13 cellular contexts compared by ENCODE assay signal in the genomic region with DNA sequence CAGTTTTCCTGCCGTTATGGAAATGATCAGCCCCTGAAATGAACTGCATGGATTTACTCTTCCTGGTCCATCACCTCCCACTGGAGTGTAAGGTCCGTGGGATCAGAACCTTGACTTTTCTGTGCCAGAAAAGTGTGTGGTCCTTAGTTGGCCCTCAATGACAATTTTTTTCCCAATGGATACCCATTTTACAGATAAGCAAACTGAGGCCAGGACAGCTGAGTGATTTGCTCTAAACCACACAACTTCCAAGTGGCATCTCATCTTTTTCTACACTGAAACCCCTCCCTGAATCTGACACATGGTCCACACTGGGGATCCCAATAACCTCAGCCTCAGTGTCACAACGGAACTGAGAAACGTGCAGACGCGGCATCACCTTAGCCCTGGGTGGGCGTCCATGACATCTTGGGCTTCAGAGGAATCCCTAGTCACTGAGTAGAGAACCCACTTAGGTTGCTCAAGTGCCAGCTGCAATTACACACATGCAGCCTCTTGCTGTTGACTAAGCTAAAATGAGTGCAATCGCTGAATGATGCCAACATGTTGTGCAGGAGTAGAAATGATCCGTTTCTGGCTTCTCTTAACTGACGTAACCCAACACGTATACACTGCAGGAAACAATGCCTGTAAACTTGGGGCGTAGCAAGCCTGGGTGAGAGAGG.
"Had no signal": no experiment of that assay in that cellular context is flagged by ENCODE, and none has a peak within 500 bp of the region (broad histone marks: within the 10 kb centered on the region; RNA-seq: fewer than 3 reads in every experiment).

No MANE protein-coding gene starts in this region.

- H3K4me3 ChIP-seq: body of pancreas, heart right ventricle, suprapubic skin, transverse colon, uterus had no signal

- H3K36me3 ChIP-seq: heart right ventricle, suprapubic skin, transverse colon, uterus had no signal

- H3K4me1 ChIP-seq: suprapubic skin, transverse colon, uterus had no signal

- ATAC-seq: activated CD8-positive, alpha-beta T cell treated with anti-CD3 and anti-CD28 coated beads, Interleukin-2, amount 10 ng/mL, durations not matched to agents 7 days and 5 days; activated T-cell treated with anti-CD3 and anti-CD28 coated beads, Interleukin-2, amount 50 U/mL, for 4 hours; body of pancreas; effector memory CD8-positive, alpha-beta T cell had no signal

- H3K9me3 ChIP-seq: body of pancreas, heart right ventricle, suprapubic skin, transverse colon, uterus had no signal

- H3K27ac ChIP-seq: heart right ventricle, suprapubic skin, transverse colon, uterus had no signal

- H3K27me3 ChIP-seq: body of pancreas, transverse colon, uterus had no signal

- DNase-seq: activated CD4-positive, alpha-beta T cell treated with anti-CD3 and anti-CD28 coated beads for 48 hours; activated CD4-positive, CD25-positive, alpha-beta regulatory T cell; activated CD8-positive, alpha-beta T cell treated with anti-CD3 and anti-CD28 coated beads, Interleukin-2, amount 10 ng/mL, durations not matched to agents 7 days and 5 days; activated naive CD4-positive, alpha-beta T cell treated with anti-CD3 and anti-CD28 coated beads for 36 hours; activated T-cell treated with anti-CD3 and anti-CD28 coated beads, Interleukin-2, amount 50 U/mL, for 4 hours; body of pancreas; effector memory CD8-positive, alpha-beta T cell; heart right ventricle; retina; stimulated activated CD4-positive, alpha-beta T cell treated with anti-CD3 and anti-CD28 coated beads, Interleukin-2, amount 100 ng/mL, for 24 hours; transverse colon; uterus had no signal
